8 cellular contexts compared by ENCODE assay signal in the genomic region with DNA sequence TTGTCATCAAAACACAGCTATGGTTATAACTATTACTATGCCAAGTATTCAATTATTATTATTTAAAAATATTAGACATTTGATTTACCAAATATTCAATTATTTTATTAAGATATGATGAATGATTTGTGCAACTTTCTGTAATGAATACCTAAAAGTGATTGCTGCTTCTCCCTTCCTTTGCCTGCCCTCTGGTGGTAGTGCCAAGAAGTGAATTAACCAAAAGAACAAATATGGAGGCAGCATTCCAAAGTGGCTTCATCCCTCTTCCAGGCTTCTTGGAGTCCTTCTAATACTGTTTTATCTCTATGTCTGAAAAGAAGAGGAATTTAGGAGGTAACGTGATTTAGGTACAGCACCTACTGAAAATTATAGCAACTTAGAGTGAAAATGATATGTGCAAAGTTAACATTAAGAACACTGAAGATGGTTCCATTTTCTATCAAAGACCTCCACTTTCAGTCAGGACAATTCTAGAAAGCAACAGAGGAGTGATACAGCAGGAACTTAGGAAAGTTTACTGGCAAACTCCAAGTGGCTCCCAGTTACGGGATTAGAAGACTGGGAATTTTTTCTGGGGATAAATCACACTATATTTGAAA. TPM values are rescaled to one million over a fixed set of nuclear protein-coding genes. Genes with fewer than 3 reads are reported as not detected.
A peak's percentile ranks its signal among the peaks of the same experiment; 100 is the strongest.
DNase-seq lines count a peak whose midpoint lies in the region; ATAC-seq, FAIRE-seq and TF ChIP-seq lines count a peak whose summit lies in the region.

No MANE protein-coding gene starts in this region.

- FAIRE-seq in frontal cortex (lab: Jason Lieb, UNC): peak; percentile 6

- no peak overlapping the region for H3K4me3 Mint-ChIP-seq in Calu3 (ENCODE audit: low read depth, unreplicated experiment)

- TF ChIP-seq CTCF in Calu3 (IDR thresholded peaks at IDR 0.05; ENCODE audit: unreplicated experiment) (peak; percentile 39), WI38 (IDR thresholded peaks at IDR 0.05; ENCODE audit: low read depth, low read length) (peak; percentile 73), thoracic aorta (IDR thresholded peaks at IDR 0.05) (peak; percentile 46)

- H3K4me1 Mint-ChIP-seq in Calu3 (ENCODE audit: low read depth, unreplicated experiment): no peaks in the 10 kb centered on the region

- peaks cover 5% of the 10 kb centered on the region for H3K36me3 Mint-ChIP-seq in Calu3 (ENCODE audit: insufficient read depth, unreplicated experiment)

- no peak overlapping the region for H3K27ac Mint-ChIP-seq in Calu3 (ENCODE audit: unreplicated experiment)

- BruUV-seq in Calu3 (replicated peaks; lab: Mats Ljungman, UMichigan): no TSS peak

- H3K4me3 ChIP-seq in HAP-1 (no peak overlapping the region), WI38 (ENCODE audit: low read depth, low read length) (no peak overlapping the region), thoracic aorta (no peak overlapping the region)

- peak; percentile 38 for DNase-seq in Calu3
- DNase-seq in HAP-1 (ENCODE audit: low spot score in 2 of 2): peak; percentile 34 to 70
- DNase-seq in frontal cortex (ENCODE audit: low spot score in 2 of 2): no peak
- DNase-seq in thoracic aorta (ENCODE audit: low spot score): no peak
- no peak for DNase-seq in SHP77 (lab: John Stamatoyannopoulos, UW)

- CTCF ChIA-PET in Calu3 (lab: Charles Lee): no interaction called here

- no peaks in the 10 kb centered on the region for H3K27me3 Mint-ChIP-seq in Calu3 (ENCODE audit: unreplicated experiment)

- H3K36me3 ChIP-seq in HAP-1 (replicated peaks) (no peaks in the 10 kb centered on the region), thoracic aorta (no peaks in the 10 kb centered on the region)

- peaks cover 2% of the 10 kb centered on the region; the same call in 1 of the 2 replicates for H3K4me1 ChIP-seq in HAP-1
- no peaks in the 10 kb centered on the region for H3K4me1 ChIP-seq in thoracic aorta (ENCODE audit: control insufficient read depth in 1 of 2, low read depth in 2 of 2)

- no peak for ATAC-seq in thoracic aorta (ENCODE audit: insufficient number of reproducible peaks, low FRiP score, low read depth)
- no peak for ATAC-seq in GM21360 (IDR thresholded peaks at IDR 0.05; ENCODE audit: unreplicated experiment)
- ATAC-seq in GM19035 (IDR thresholded peaks at IDR 0.05; ENCODE audit: unreplicated experiment): no peak

- intact Hi-C loops in Calu3 (cut with micrococcal nuclease; ENCODE audit: unreplicated experiment): loop anchor here (10.0 kb wide), 2 partner anchors 204 to 324 kb away; a partner anchor contains a TSS

- H3K27me3 ChIP-seq in HAP-1 (ENCODE audit: low read depth): no peaks in the 10 kb centered on the region
- H3K27me3 ChIP-seq in thoracic aorta (replicated peaks; ENCODE audit: insufficient read depth): no peaks in the 10 kb centered on the region

- no peak overlapping the region for H3K27ac ChIP-seq in thoracic aorta

- H3K9me3 ChIP-seq in HAP-1 (no peaks in the 10 kb centered on the region), thoracic aorta (no peaks in the 10 kb centered on the region)

- in situ Hi-C loops in HAP-1 (cut with MboI; ENCODE audit: low sequenced_read_pairs): loop anchor here (5.0 to 25.0 kb wide), 2 partner anchors 512 to 1107 kb away; no protein-coding TSS in a partner anchor

- no peaks in the 10 kb centered on the region for H3K9me3 Mint-ChIP-seq in Calu3 (ENCODE audit: low read depth, unreplicated experiment)

RNA-seq across cellular contexts. Expression of a gene that starts 43.0 kb away (rescaled TPM):
- not detected in 2 replicates for total RNA-seq in Calu3 (2022)
- total RNA-seq in frontal cortex: 2.0 TPM
- total RNA-seq in thoracic aorta: 1 to 10 TPM in 1 of 2 donors, under 1 TPM in 1; 0.68 to 9.9 TPM

Comparison
In these comparisons a context has a peak if more than half of its experiments do, and no peak if none do; other contexts are left out.
1. DNase-seq: peak in Calu3 (single experiment) and HAP-1 (2 of 2); none in frontal cortex (0 of 2), thoracic aorta (single experiment) and SHP77 (0 of 2).
2. Peak in every context shown above with its lines, with median percentiles within 50 percentile points of each other: CTCF ChIP-seq.